1 cellular context compared by ENCODE assay signal in genomic region chr2:180979935-180980184, GRCh38.
TF ChIP-seq lines count a peak whose summit lies in the region.

No MANE protein-coding gene starts in this region.

TF ChIP-seq in SK-N-SH treated with all-trans-retinoic acid at 6 μM for 48 hours, 23 proteins besides CTCF, POLR2A, EP300 and RAD21 (continued from another document):
- TF ChIP-seq PATZ1 (CRISPR knock-in tag; IDR thresholded peaks at IDR 0.05; ENCODE audit: borderline replicate concordance) (no peak), BACH2 (CRISPR knock-in tag; IDR thresholded peaks at IDR 0.05; ENCODE audit: borderline replicate concordance) (no peak), ZNF70 (CRISPR knock-in tag; IDR thresholded peaks at IDR 0.05) (no peak), POU6F1 (CRISPR knock-in tag; IDR thresholded peaks at IDR 0.05; ENCODE audit: borderline replicate concordance, low read depth) (no peak), TOX (CRISPR knock-in tag; IDR thresholded peaks at IDR 0.05; ENCODE audit: borderline replicate concordance) (no peak)
